ENCODE assay signal across 1 cellular context in genomic region chr2:43559391-43560230, GRCh38.
A peak's percentile ranks its signal among the peaks of the same experiment; 100 is the strongest.
TF ChIP-seq lines count a peak whose summit lies in the region.

No MANE protein-coding gene starts in this region.

TF ChIP-seq in GM12878, 131 proteins besides CTCF, POLR2A, EP300 and RAD21 (continued from another document and continues in another):
- TF ChIP-seq PRDM15 (CRISPR knock-in tag; IDR thresholded peaks at IDR 0.05), result no peak
- TF ChIP-seq NR2F1 (conservative IDR thresholded peaks at IDR 0.05), result no peak
- no peak for TF ChIP-seq ATF3 (IDR thresholded peaks at IDR 0.05; ENCODE audit: borderline replicate concordance, extremely low read depth, low read depth, low read length)
- TF ChIP-seq BMI1 (IDR thresholded peaks at IDR 0.05; ENCODE audit: borderline replicate concordance), result no peak
- TF ChIP-seq MLLT1 (IDR thresholded peaks at IDR 0.05), result 0 out of 2 replicates have a peak, but pooled peaks have one; percentile 33
- no peak for TF ChIP-seq ELK1 (IDR thresholded peaks at IDR 0.05; ENCODE audit: low read depth, low read length)
- no peak for TF ChIP-seq ZNF592 (IDR thresholded peaks at IDR 0.05)
- TF ChIP-seq BCL11A (IDR thresholded peaks at IDR 0.05; ENCODE audit: low read depth, low read length), result 0 out of 2 replicates have a peak, but pooled peaks have one; percentile 36
- TF ChIP-seq MEF2A (IDR thresholded peaks at IDR 0.05; ENCODE audit: insufficient read depth, low read depth, low read length), result no peak
- peak; percentile 53; the same call in 1 of the 2 replicates for TF ChIP-seq IRF4 (IDR thresholded peaks at IDR 0.05; ENCODE audit: low read depth, low read length)
- TF ChIP-seq MXI1 (IDR thresholded peaks at IDR 0.05; ENCODE audit: low read depth, low read length), result no peak
- no peak for TF ChIP-seq USF2 (IDR thresholded peaks at IDR 0.05; ENCODE audit: borderline replicate concordance, low read depth, low read length)
- TF ChIP-seq SKIL (IDR thresholded peaks at IDR 0.05; ENCODE audit: low read depth, poor library complexity, severe bottlenecking), result peak; percentile 29
- TF ChIP-seq BRCA1 (IDR thresholded peaks at IDR 0.05; ENCODE audit: low read depth, low read length), result no peak
- TF ChIP-seq NFIC (IDR thresholded peaks at IDR 0.05; ENCODE audit: low read depth, low read length), result peak; percentile 63; the same call in 1 of the 2 replicates
- no peak for TF ChIP-seq ZNF622 (IDR thresholded peaks at IDR 0.05)
- no peak for TF ChIP-seq ZNF217 (IDR thresholded peaks at IDR 0.05)
- TF ChIP-seq IKZF1 (conservative IDR thresholded peaks at IDR 0.05), result peak; percentile 94
- TF ChIP-seq ZBTB40 (IDR thresholded peaks at IDR 0.05; ENCODE audit: borderline replicate concordance), result no peak
- no peak for TF ChIP-seq MTA3 (IDR thresholded peaks at IDR 0.05; ENCODE audit: borderline replicate concordance, low read length)
- no peak for TF ChIP-seq NFXL1 (IDR thresholded peaks at IDR 0.05; ENCODE audit: borderline replicate concordance)
- no peak for TF ChIP-seq HDAC2 (IDR thresholded peaks at IDR 0.05)
- TF ChIP-seq USF1 (IDR thresholded peaks at IDR 0.05; ENCODE audit: borderline replicate concordance, extremely low read length, insufficient read depth, low read depth, low read length), result no peak
- TF ChIP-seq IRF3 (IDR thresholded peaks at IDR 0.05), result no peak
- TF ChIP-seq FOXK2 (IDR thresholded peaks at IDR 0.05), result no peak
- no peak for TF ChIP-seq HDGF (IDR thresholded peaks at IDR 0.05)
- no peak for TF ChIP-seq SPI1 (IDR thresholded peaks at IDR 0.05; ENCODE audit: borderline replicate concordance, insufficient read depth, low read depth, low read length)
- TF ChIP-seq IKZF2 (IDR thresholded peaks at IDR 0.05), result peak; percentile 97
- no peak for TF ChIP-seq REST (IDR thresholded peaks at IDR 0.05; ENCODE audit: low read depth, low read length)
- no peak for TF ChIP-seq CEBPB (IDR thresholded peaks at IDR 0.05; ENCODE audit: borderline replicate concordance in 1 of 2, low read depth in 2 of 2, low read length in 2 of 2)
